ENCODE assay signal across 28 cellular contexts in genomic region chr1:198254948-198255347, GRCh38.
DNase-seq lines count a peak whose midpoint lies in the region; ATAC-seq and TF ChIP-seq lines count a peak whose summit lies in the region.
"Had no signal": no experiment of that assay in that cellular context is flagged by ENCODE, and none has a peak within 500 bp of the region (broad histone marks: within the 10 kb centered on the region; RNA-seq: fewer than 3 reads in every experiment).

No MANE protein-coding gene starts in this region.

- WGBS in SK-N-SH (ENCODE audit: low lambda C conversion rate): 74% methylated on average over 1 of the region's 1 CpG

- BruUV-seq in Calu3 (replicated peaks; lab: Mats Ljungman, UMichigan): TSS peak; percentile 10

- POLR2A ChIA-PET in SK-N-SH (lab: Yijun Ruan, JAX): no interaction called here
- POLR2A ChIA-PET in CD4-positive, alpha-beta T cell (lab: Charles Lee): interaction anchor here (1.1 kb wide), 1 partner anchor 10 kb away, joined by 4 read pairs; no protein-coding TSS in a partner anchor

- H3K36me3 Mint-ChIP-seq in Calu3 (ENCODE audit: insufficient read depth, unreplicated experiment): no peaks in the 10 kb centered on the region
- no peaks in the 10 kb centered on the region for H3K36me3 Mint-ChIP-seq in glutamatergic neuron (ENCODE audit: unreplicated experiment)
- H3K36me3 Mint-ChIP-seq in CD4-positive, alpha-beta T cell (ENCODE audit: low read depth): no peaks in the 10 kb centered on the region
- peaks cover 7 to 25% of the 10 kb centered on the region in 2 donors for H3K36me3 Mint-ChIP-seq in activated naive CD4-positive, alpha-beta T cell treated with anti-CD3 and anti-CD28 coated beads, Interleukin-2, amount 50 U/mL, for 72 hours
- H3K36me3 Mint-ChIP-seq: IgD-negative memory B cell, immature natural killer cell, neural progenitor cell had no signal

- no peak for ATAC-seq in CD4-positive, alpha-beta T cell (ENCODE audit: poor library complexity)
- ATAC-seq in GM21619 (IDR thresholded peaks at IDR 0.05; ENCODE audit: unreplicated experiment): no peak
- no peak for ATAC-seq in activated naive CD4-positive, alpha-beta T cell treated with anti-CD3 and anti-CD28 coated beads, Interleukin-2, amount 50 U/mL, for 72 hours
- ATAC-seq: body of pancreas, gastroesophageal sphincter, left colon, right lobe of liver had no signal

- peaks cover 44% of the 10 kb centered on the region for H3K79me2 ChIP-seq in ACC112 (ENCODE audit: control insufficient read depth, insufficient read depth, low read length, unreplicated experiment)
- H3K79me2 ChIP-seq in SK-N-SH (ENCODE audit: insufficient read depth): peaks cover 93% of the 10 kb centered on the region

- H4K20me1 ChIP-seq in SK-N-SH (ENCODE audit: insufficient read depth): no peaks in the 10 kb centered on the region

- CTCF ChIA-PET in Calu3 (lab: Charles Lee): interaction anchor here (1.2 kb wide), 1 partner anchor 10 kb away, joined by 3 read pairs; no protein-coding TSS in a partner anchor
- CTCF ChIA-PET in SK-N-SH (lab: Yijun Ruan, JAX): interaction anchor here (0.8 to 1.2 kb wide), 2 partner anchors 10 to 20 kb away, joined by 3 read pairs; no protein-coding TSS in a partner anchor
- CTCF ChIA-PET in CD4-positive, alpha-beta T cell (lab: Charles Lee): interaction anchor here (1.3 to 1.6 kb wide), 2 partner anchors 10 to 96 kb away, joined by 3 read pairs; no protein-coding TSS in a partner anchor

- H3K9me3 ChIP-seq in SK-N-SH: no peaks in the 10 kb centered on the region
- no peaks in the 10 kb centered on the region for H3K9me3 ChIP-seq in CD4-positive, alpha-beta T cell (ENCODE audit: control insufficient read depth, low read length)
- H3K9me3 ChIP-seq: BLaER1, body of pancreas, gastroesophageal sphincter, right lobe of liver, SJSA1 had no signal

- H3K4me3 Mint-ChIP-seq in Calu3 (ENCODE audit: low read depth, unreplicated experiment): no peak overlapping the region
- H3K4me3 Mint-ChIP-seq in glutamatergic neuron (ENCODE audit: unreplicated experiment): no peak overlapping the region
- H3K4me3 Mint-ChIP-seq in CD4-positive, alpha-beta T cell: no peak overlapping the region
- H3K4me3 Mint-ChIP-seq: activated B cell treated with CpG ODN at 0.5 μM for 24 hours; activated T-cell treated with anti-CD3 and anti-CD28 coated beads, Interleukin-2, amount 50 U/mL, for 24 hours; IgD-negative memory B cell; immature natural killer cell; neural progenitor cell; type B pancreatic cell had no signal

- H3K9me3 Mint-ChIP-seq in Calu3 (ENCODE audit: low read depth, unreplicated experiment): no peaks in the 10 kb centered on the region
- H3K9me3 Mint-ChIP-seq in glutamatergic neuron (ENCODE audit: unreplicated experiment): no peaks in the 10 kb centered on the region
- H3K9me3 Mint-ChIP-seq in CD4-positive, alpha-beta T cell: no peaks in the 10 kb centered on the region
- H3K9me3 Mint-ChIP-seq in activated naive CD4-positive, alpha-beta T cell treated with anti-CD3 and anti-CD28 coated beads, Interleukin-2, amount 50 U/mL, for 72 hours: no peaks in the 10 kb centered on the region
- H3K9me3 Mint-ChIP-seq: activated B cell treated with CpG ODN at 0.5 μM for 24 hours; activated T-cell treated with anti-CD3 and anti-CD28 coated beads, Interleukin-2, amount 50 U/mL, for 24 hours; IgD-negative memory B cell; immature natural killer cell; type B pancreatic cell had no signal

- no peaks in the 10 kb centered on the region for H3K9me2 ChIP-seq in SK-N-SH

- H3K4me3 ChIP-seq in ACC112 (ENCODE audit: low read depth, low read length): peak overlapping the region; percentile 48
- no peak overlapping the region for H3K4me3 ChIP-seq in SK-N-SH (ENCODE audit: low read depth in 2 of 2, low read length in 1 of 2)
- H3K4me3 ChIP-seq: BLaER1, body of pancreas, gastroesophageal sphincter, neural progenitor cell, right lobe of liver, SJSA1 had no signal

- H3K36me3 ChIP-seq in ACC112 (ENCODE audit: insufficient read depth, low read length) (no peaks in the 10 kb centered on the region), SK-N-SH (replicated peaks in 1 of 2; ENCODE audit: control insufficient read depth in 1 of 2, insufficient read depth in 2 of 2, low read length in 1 of 2) (peaks cover 17 to 38% of the 10 kb centered on the region in 2 experiments)
- H3K36me3 ChIP-seq: BLaER1, gastroesophageal sphincter, neural progenitor cell, right lobe of liver, SJSA1 had no signal

- H3K27me3 Mint-ChIP-seq in Calu3 (ENCODE audit: unreplicated experiment) (no peaks in the 10 kb centered on the region), glutamatergic neuron (ENCODE audit: unreplicated experiment) (no peaks in the 10 kb centered on the region)
- H3K27me3 Mint-ChIP-seq in CD4-positive, alpha-beta T cell: no peaks in the 10 kb centered on the region
- H3K27me3 Mint-ChIP-seq: activated B cell treated with CpG ODN at 0.5 μM for 24 hours; activated T-cell treated with anti-CD3 and anti-CD28 coated beads, Interleukin-2, amount 50 U/mL, for 24 hours; IgD-negative memory B cell; type B pancreatic cell had no signal

- H3K4me2 ChIP-seq in SK-N-SH: peak overlapping the region; percentile 23
- H3K4me2 ChIP-seq: BLaER1, neural progenitor cell had no signal

- peaks cover 68% of the 10 kb centered on the region for H3F3A ChIP-seq in SK-N-SH (replicated peaks; ENCODE audit: insufficient read depth)

- DNase-seq in Calu3: no peak
- DNase-seq in SK-N-SH: no peak
- DNase-seq in glutamatergic neuron: no peak
- DNase-seq in CD4-positive, alpha-beta T cell: no peak
- no peak for DNase-seq in activated naive CD4-positive, alpha-beta T cell treated with anti-CD3 and anti-CD28 coated beads, Interleukin-2, amount 50 U/mL, for 72 hours (ENCODE audit: low spot score in 2 of 2)
- DNase-seq: activated B cell treated with CpG ODN at 0.5 μM for 24 hours; activated gamma-delta T cell treated with Interleukin-2 at 50 U/mL for 16 hours; activated T-cell treated with anti-CD3 and anti-CD28 coated beads, Interleukin-2, amount 50 U/mL, for 24 hours; body of pancreas; DMS53; hypothalamus; immature natural killer cell; left colon; NCI-H1048; NCI-H2107; NCI-H446; NCI-H748 treated with DMSO at 0.1 percent for 48 hours; right lobe of liver; stimulated activated CD4-positive, alpha-beta T cell treated with anti-CD3 and anti-CD28 coated beads, Interleukin-4, amount 100 ng/mL, for 24 hours; T-helper 1 cell had no signal

- H3K9ac ChIP-seq in SK-N-SH: no peak overlapping the region
- H3K9ac ChIP-seq: BLaER1, neural progenitor cell had no signal

- H3K4me1 Mint-ChIP-seq in Calu3 (ENCODE audit: low read depth, unreplicated experiment): peaks cover 55% of the 10 kb centered on the region
- H3K4me1 Mint-ChIP-seq in glutamatergic neuron (ENCODE audit: low read depth, unreplicated experiment): peaks cover 13% of the 10 kb centered on the region
- peaks cover 61% of the 10 kb centered on the region for H3K4me1 Mint-ChIP-seq in CD4-positive, alpha-beta T cell (ENCODE audit: low read depth)

- TF ChIP-seq RAD21 in SK-N-SH (IDR thresholded peaks at IDR 0.05; ENCODE audit: low read length): no peak

- H3K27ac Mint-ChIP-seq in Calu3 (ENCODE audit: unreplicated experiment) (no peak overlapping the region), glutamatergic neuron (ENCODE audit: unreplicated experiment) (peak overlapping the region; percentile 86)
- no peak overlapping the region for H3K27ac Mint-ChIP-seq in CD4-positive, alpha-beta T cell
- H3K27ac Mint-ChIP-seq in activated naive CD4-positive, alpha-beta T cell treated with anti-CD3 and anti-CD28 coated beads, Interleukin-2, amount 50 U/mL, for 72 hours: no peak overlapping the region
- H3K27ac Mint-ChIP-seq: activated B cell treated with CpG ODN at 0.5 μM for 24 hours; activated T-cell treated with anti-CD3 and anti-CD28 coated beads, Interleukin-2, amount 50 U/mL, for 24 hours; IgD-negative memory B cell; neural progenitor cell; type B pancreatic cell had no signal

- TF ChIP-seq CTCF in Calu3 (IDR thresholded peaks at IDR 0.05; ENCODE audit: unreplicated experiment) (no peak), SK-N-SH (IDR thresholded peaks at IDR 0.05) (no peak), glutamatergic neuron (IDR thresholded peaks at IDR 0.05; ENCODE audit: partially characterized antibody, unreplicated experiment) (no peak)
- no peak for TF ChIP-seq CTCF in CD4-positive, alpha-beta T cell (IDR thresholded peaks at IDR 0.05)

- H3K27ac ChIP-seq in ACC112 (ENCODE audit: low read depth, low read length): peak overlapping the region; percentile 65
- peak overlapping the region; percentile 50; a peak in 3 of 4 replicates for H3K27ac ChIP-seq in SK-N-SH (ENCODE audit: low read depth in 2 of 2, low read length in 1 of 2)
- H3K27ac ChIP-seq in CD4-positive, alpha-beta T cell (ENCODE audit: low read depth, low read length): no peak overlapping the region
- H3K27ac ChIP-seq: BLaER1, body of pancreas, gastroesophageal sphincter, neural progenitor cell, right lobe of liver, SJSA1 had no signal

- no peak for TF ChIP-seq EP300 in SK-N-SH (IDR thresholded peaks at IDR 0.05; ENCODE audit: borderline replicate concordance in 1 of 2, low read depth in 1 of 2, low read length in 1 of 2)

- H2AFZ ChIP-seq in ACC112 (ENCODE audit: low read length, unreplicated experiment) (no peak overlapping the region), SK-N-SH (ENCODE audit: low read depth) (no peak overlapping the region)
- H2AFZ ChIP-seq: neural progenitor cell had no signal

- intact Hi-C loops in Calu3 (cut with micrococcal nuclease; ENCODE audit: unreplicated experiment): no loop called here
- intact Hi-C loops in CD4-positive, alpha-beta T cell (cut with DNase I, micrococcal nuclease): loop anchor here (1.0 to 5.0 kb wide), 2 partner anchors 98 to 167 kb away; partner anchors contain the start of gene NEK7 (in 1 of the 2)

- H3K27me3 ChIP-seq in ACC112 (ENCODE audit: insufficient read depth, low read length) (no peaks in the 10 kb centered on the region), SK-N-SH (ENCODE audit: insufficient read depth) (no peaks in the 10 kb centered on the region)
- H3K27me3 ChIP-seq in CD4-positive, alpha-beta T cell (ENCODE audit: control insufficient read depth, insufficient read depth, low read length): no peaks in the 10 kb centered on the region
- H3K27me3 ChIP-seq: BLaER1, body of pancreas, gastroesophageal sphincter, neural progenitor cell, right lobe of liver, SJSA1 had no signal

- H3K4me1 ChIP-seq in ACC112 (ENCODE audit: control insufficient read depth, insufficient read depth, low read length, unreplicated experiment) (peaks cover 58% of the 10 kb centered on the region), SK-N-SH (ENCODE audit: control insufficient read depth in 1 of 2, insufficient read depth in 2 of 2, low read depth in 1 of 2, low read length in 1 of 2) (peaks cover 14 to 33% of the 10 kb centered on the region in 2 experiments; a peak in 2 of 4 replicates)
- H3K4me1 ChIP-seq: BLaER1, body of pancreas, right lobe of liver had no signal

TF ChIP-seq in SK-N-SH, 30 proteins besides CTCF, POLR2A, EP300 and RAD21 (continues in another document):
- TF ChIP-seq EZH2phosphoT487 (IDR thresholded peaks at IDR 0.05; ENCODE audit: borderline replicate concordance, low read depth) (no peak), MXI1 (IDR thresholded peaks at IDR 0.05; ENCODE audit: low read depth, low read length) (no peak), FOSL2 (IDR thresholded peaks at IDR 0.05; ENCODE audit: borderline replicate concordance, low read depth) (no peak)
